10 cellular contexts compared by ENCODE assay signal in the genomic region with DNA sequence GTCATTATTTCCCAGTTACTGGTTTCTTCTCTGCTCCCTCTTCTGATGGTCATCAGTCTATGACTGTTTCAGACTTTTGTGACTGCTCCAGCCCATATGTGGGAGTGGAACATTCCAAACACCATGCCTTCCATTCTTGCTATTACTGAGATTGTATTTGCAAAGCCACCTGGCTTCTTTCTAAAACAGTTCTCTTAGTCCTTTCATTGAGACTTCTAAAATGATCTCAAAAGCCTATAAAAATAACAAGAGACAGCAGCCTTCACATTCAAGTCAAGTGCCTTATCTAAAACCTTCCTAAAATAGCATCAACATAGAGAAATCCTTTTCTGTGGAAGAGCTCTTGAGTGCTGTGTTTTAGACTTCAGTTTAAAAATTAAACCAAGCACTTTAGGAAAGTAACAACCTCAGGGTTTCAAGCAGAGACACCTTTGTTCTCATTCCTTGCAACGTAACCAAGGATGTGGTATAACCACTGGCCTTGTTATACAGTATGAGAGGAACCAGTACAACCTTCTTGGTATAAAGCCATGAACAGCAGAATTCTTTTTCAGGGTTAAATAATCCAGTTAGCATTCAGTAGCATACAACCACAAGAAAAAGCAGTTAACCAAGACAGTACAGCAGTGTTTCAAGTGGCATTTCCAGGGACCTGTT.
DNase-seq lines count a peak whose midpoint lies in the region; ATAC-seq and TF ChIP-seq lines count a peak whose summit lies in the region.
"Had no signal": no experiment of that assay in that cellular context is flagged by ENCODE, and none has a peak within 500 bp of the region (broad histone marks: within the 10 kb centered on the region; RNA-seq: fewer than 3 reads in every experiment).

No MANE protein-coding gene starts in this region.

- peak overlapping the region; percentile 67 to 78 for H3K27ac Mint-ChIP-seq in effector memory CD8-positive, alpha-beta T cell
- no peak overlapping the region for H3K27ac Mint-ChIP-seq in endodermal cell

- peak; percentile 66 for ATAC-seq in GM19397 (IDR thresholded peaks at IDR 0.05; ENCODE audit: unreplicated experiment)
- peak; percentile 70 for ATAC-seq in HG03196 (IDR thresholded peaks at IDR 0.05; ENCODE audit: unreplicated experiment)
- ATAC-seq in effector memory CD8-positive, alpha-beta T cell (replicated peaks) = peak; percentile 92
- ATAC-seq: K562 had no signal

- intact Hi-C loops in ascending aorta (cut with DNase I) = no loop called here

- no peak overlapping the region for H3K4me3 ChIP-seq in ascending aorta
- no peak overlapping the region for H3K4me3 ChIP-seq in endodermal cell (ENCODE audit: low read length)
- H3K4me3 ChIP-seq: K562 had no signal

- peaks cover 29 to 33% of the 10 kb centered on the region in 2 donors for H3K4me1 Mint-ChIP-seq in effector memory CD8-positive, alpha-beta T cell (ENCODE audit: low read depth in 2 of 2)
- no peaks in the 10 kb centered on the region for H3K4me1 Mint-ChIP-seq in endodermal cell

- no peaks in the 10 kb centered on the region for H3K9me3 ChIP-seq in ascending aorta
- H3K9me3 ChIP-seq in endodermal cell (ENCODE audit: control insufficient read depth, low read length) = no peaks in the 10 kb centered on the region

- no peaks in the 10 kb centered on the region for H3K4me1 ChIP-seq in ascending aorta
- H3K4me1 ChIP-seq in endodermal cell (ENCODE audit: control insufficient read depth, insufficient read depth, low read length) = no peaks in the 10 kb centered on the region

- H3K27me3 Mint-ChIP-seq in effector memory CD8-positive, alpha-beta T cell = no peaks in the 10 kb centered on the region
- H3K27me3 Mint-ChIP-seq in endodermal cell (ENCODE audit: insufficient read depth) = no peaks in the 10 kb centered on the region

- TF ChIP-seq CTCF in ascending aorta (IDR thresholded peaks at IDR 0.05) (no peak), endodermal cell (conservative IDR thresholded peaks at IDR 0.05) (no peak)

- H3K4me3 Mint-ChIP-seq in effector memory CD8-positive, alpha-beta T cell = peak overlapping the region; percentile 41 to 46
- H3K4me3 Mint-ChIP-seq in endodermal cell = no peak overlapping the region

- H3K9ac ChIP-seq in endodermal cell (ENCODE audit: extremely low read depth, low read length, poor library complexity, severe bottlenecking) = no peak overlapping the region

- 97 to 100% methylated on average over 1 of the region's 1 CpG for WGBS in endodermal cell (ENCODE audit: insufficient coverage in 1 of 2, insufficient read length in 1 of 2), 2 experiments

- DNase-seq in AG08396 (ENCODE audit: low spot score) = peak; percentile 8
- no peak for DNase-seq in effector memory CD8-positive, alpha-beta T cell
- no peak for DNase-seq in ascending aorta (ENCODE audit: low spot score in 2 of 2)
- DNase-seq in Kasumi-1 (lab: John Stamatoyannopoulos, UW) = no peak
- DNase-seq in endodermal cell = no peak
- no peak for DNase-seq in NCI-H748 (lab: John Stamatoyannopoulos, UW; ENCODE audit: unreplicated experiment)

- no peaks in the 10 kb centered on the region for H3K9me3 Mint-ChIP-seq in effector memory CD8-positive, alpha-beta T cell
- no peaks in the 10 kb centered on the region for H3K9me3 Mint-ChIP-seq in endodermal cell

- peaks cover 65% of the 10 kb centered on the region for H3K36me3 Mint-ChIP-seq in effector memory CD8-positive, alpha-beta T cell (ENCODE audit: insufficient read depth)
- no peaks in the 10 kb centered on the region for H3K36me3 Mint-ChIP-seq in endodermal cell (ENCODE audit: low read depth)

- no peak overlapping the region for H3K27ac ChIP-seq in ascending aorta
- no peak overlapping the region for H3K27ac ChIP-seq in endodermal cell (ENCODE audit: low read depth, low read length)
- H3K27ac ChIP-seq: C4-2B had no signal

- H3K27me3 ChIP-seq in ascending aorta (no peaks in the 10 kb centered on the region), endodermal cell (ENCODE audit: control insufficient read depth, insufficient read depth, low read length, poor library complexity, severe bottlenecking) (no peaks in the 10 kb centered on the region)

- H3K36me3 ChIP-seq in ascending aorta (peaks cover 37 to 80% of the 10 kb centered on the region in 2 donors), endodermal cell (ENCODE audit: control insufficient read depth, insufficient read depth, low read length) (peaks cover 3% of the 10 kb centered on the region)
